1 cellular context compared by ENCODE assay signal in the genomic region with DNA sequence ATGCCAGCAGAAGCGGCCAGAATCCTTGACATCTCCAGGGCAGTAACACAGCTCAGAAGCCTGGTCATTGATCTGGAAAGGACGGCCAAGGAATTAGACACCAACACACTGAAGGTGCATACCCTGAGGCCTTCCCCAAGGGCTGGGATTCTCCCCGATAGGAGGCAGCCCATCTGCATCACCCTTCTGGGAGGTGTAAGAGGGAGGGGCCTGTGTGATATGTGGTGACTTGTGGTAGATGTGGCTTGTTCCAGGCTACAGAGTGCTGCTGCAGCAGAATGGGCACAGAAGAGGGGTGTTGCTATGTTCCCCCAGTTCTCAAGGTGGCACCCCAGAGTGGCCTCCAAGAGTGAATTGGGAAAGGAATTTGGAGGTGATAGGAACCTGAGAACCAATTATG.
TF ChIP-seq lines count a peak whose summit lies in the region.

No MANE protein-coding gene starts in this region.

TF ChIP-seq in GM12878, 131 proteins besides CTCF, POLR2A, EP300 and RAD21:
- TF ChIP-seq BHLHE40 (IDR thresholded peaks at IDR 0.05; ENCODE audit: borderline replicate concordance in 1 of 2, low read depth in 2 of 2, low read length in 1 of 2) = 0 out of 4 replicates have a peak, but pooled peaks of 1 of the 2 experiments have one; percentile 28
- TF ChIP-seq, protein P1, sequence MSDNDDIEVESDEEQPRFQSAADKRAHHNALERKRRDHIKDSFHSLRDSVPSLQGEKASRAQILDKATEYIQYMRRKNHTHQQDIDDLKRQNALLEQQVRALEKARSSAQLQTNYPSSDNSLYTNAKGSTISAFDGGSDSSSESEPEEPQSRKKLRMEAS (IDR thresholded peaks at IDR 0.05; ENCODE audit: low read depth, low read length) = no peak
- no peak for TF ChIP-seq ZNF592 (IDR thresholded peaks at IDR 0.05)
- TF ChIP-seq ZSCAN29 (IDR thresholded peaks at IDR 0.05) = no peak
- peak; percentile 27 for TF ChIP-seq MEF2B (IDR thresholded peaks at IDR 0.05; ENCODE audit: partially characterized antibody, poor library complexity, severe bottlenecking)
- no peak for TF ChIP-seq HCFC1 (IDR thresholded peaks at IDR 0.05; ENCODE audit: low read length)
- TF ChIP-seq MLLT1 (IDR thresholded peaks at IDR 0.05) = peak; percentile 31; the same call in 1 of the 2 replicates
- peak in 1 of 2 experiments; percentile 24; a peak in 2 of 4 replicates for TF ChIP-seq IKZF2 (IDR thresholded peaks at IDR 0.05)
- TF ChIP-seq RUNX3 (IDR thresholded peaks at IDR 0.05; ENCODE audit: low read length) = peak; percentile 54; the same call in 1 of the 2 replicates
